8 cellular contexts compared by ENCODE assay signal in the genomic region with DNA sequence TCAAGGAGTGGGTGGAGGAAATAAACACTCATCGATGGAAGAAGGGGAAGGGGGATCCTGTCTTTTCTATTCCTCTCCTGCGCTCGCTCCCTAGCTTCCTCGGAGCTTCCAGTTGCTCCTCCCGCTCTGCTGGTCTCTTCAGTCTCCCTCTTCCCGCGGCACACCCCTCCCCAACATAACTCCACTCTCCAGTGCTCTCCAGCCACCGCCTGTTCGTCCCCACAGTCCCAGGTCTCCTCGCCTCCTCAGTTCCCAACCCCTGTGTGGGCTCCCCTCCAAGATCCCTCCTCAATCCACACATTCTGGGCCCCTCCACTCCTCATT. TPM values are rescaled to one million over a fixed set of nuclear protein-coding genes. Genes with fewer than 3 reads are reported as not detected.
DNase-seq lines count a peak whose midpoint lies in the region; ATAC-seq and TF ChIP-seq lines count a peak whose summit lies in the region.

No MANE protein-coding gene starts in this region.

- peak overlapping the region; percentile 100 for H3K27ac Mint-ChIP-seq in neural crest cell (ENCODE audit: unreplicated experiment)

- peaks cover 41% of the 10 kb centered on the region for H3K27me3 Mint-ChIP-seq in neural crest cell (ENCODE audit: low read depth)

- H3K27ac ChIP-seq in SJSA1 (peak overlapping the region; percentile 79), esophagus squamous epithelium (peak overlapping the region; percentile 81 to 92 (median 86))

- H3K4me3 ChIP-seq in AG09309 (ENCODE audit: control insufficient read depth, low read depth, low read length) (peak overlapping the region; percentile 62), SJSA1 (peak overlapping the region; percentile 62), esophagus squamous epithelium (peak overlapping the region; percentile 64 to 90 (median 78))

- DNase-seq in AG09309 (ENCODE audit: low read depth) (no peak), SJSA1 (ENCODE audit: low read depth in 1 of 2, low spot score in 2 of 2) (peak in 1 of 2 experiments; percentile 38), esophagus squamous epithelium (lab: John Stamatoyannopoulos, UW) (no peak), neural crest cell (ENCODE audit: low read depth, low spot score) (no peak), cortex of kidney (lab: John Stamatoyannopoulos, UW) (no peak)

- H3K9me3 ChIP-seq in SJSA1 (replicated peaks) (no peaks in the 10 kb centered on the region), esophagus squamous epithelium (no peaks in the 10 kb centered on the region)

- ATAC-seq in GM21423 (IDR thresholded peaks at IDR 0.05; ENCODE audit: unreplicated experiment): peak; percentile 9
- no peak for ATAC-seq in HG03520 (IDR thresholded peaks at IDR 0.05; ENCODE audit: unreplicated experiment)
- no peak for ATAC-seq in GM18861 (IDR thresholded peaks at IDR 0.05; ENCODE audit: unreplicated experiment)

- H3K4me1 ChIP-seq in SJSA1 (replicated peaks) (peaks cover 6% of the 10 kb centered on the region; the same call in 1 of the 2 replicates), esophagus squamous epithelium (peaks cover 0 to 36% (median 11%) of the 10 kb centered on the region in 3 donors)

- H3K4me1 Mint-ChIP-seq in neural crest cell: peaks cover 28% of the 10 kb centered on the region

- H3K9me3 Mint-ChIP-seq in neural crest cell: no peaks in the 10 kb centered on the region

- H3K4me3 Mint-ChIP-seq in neural crest cell: peak overlapping the region; percentile 100

- no peaks in the 10 kb centered on the region for H3K36me3 Mint-ChIP-seq in neural crest cell (ENCODE audit: low read depth)

- peaks cover 2% of the 10 kb centered on the region for H3K36me3 ChIP-seq in SJSA1
- peaks cover 0 to 30% (median 7%) of the 10 kb centered on the region in 3 donors for H3K36me3 ChIP-seq in esophagus squamous epithelium

- TF ChIP-seq CTCF in AG09309 (IDR thresholded peaks at IDR 0.05; ENCODE audit: control insufficient read depth, insufficient read depth, low read depth, low read length, missing control alignments) (no peak), esophagus squamous epithelium (IDR thresholded peaks at IDR 0.05) (no peak), neural crest cell (conservative IDR thresholded peaks at IDR 0.05) (no peak)

- no peak for TF ChIP-seq POLR2A in esophagus squamous epithelium (IDR thresholded peaks at IDR 0.05)

- H3K27me3 ChIP-seq in SJSA1 (replicated peaks): no peaks in the 10 kb centered on the region
- no peaks in the 10 kb centered on the region for H3K27me3 ChIP-seq in esophagus squamous epithelium

- 0 to 3% methylated on average over 10 of the region's 10 CpGs for WGBS in esophagus squamous epithelium, 2 donors

- intact Hi-C loops in esophagus squamous epithelium (cut with DNase I): no loop called here

RNA-seq across cellular contexts. Expression of a gene that starts 0.4 kb away (rescaled TPM):
- total RNA-seq in SJSA1 (2014; rRNA removed; shearing (Covaris generic)): 16.8 and 22.4 TPM in 2 replicates
- total RNA-seq in esophagus squamous epithelium: 10 to 100 TPM; 11.3 to 17.1 (median 15.2) TPM
- total RNA-seq in neural crest cell: 28.2 and 29.2 TPM in 2 replicates

RNA-seq across cellular contexts. Expression of a gene that starts 6.5 kb away (rescaled TPM):
- not detected in 2 replicates for total RNA-seq in SJSA1 (2014; rRNA removed; shearing (Covaris generic))
- total RNA-seq in esophagus squamous epithelium: not detected
- not detected in 2 replicates for total RNA-seq in neural crest cell
